ENCODE assay signal across 8 cellular contexts in the genomic region with DNA sequence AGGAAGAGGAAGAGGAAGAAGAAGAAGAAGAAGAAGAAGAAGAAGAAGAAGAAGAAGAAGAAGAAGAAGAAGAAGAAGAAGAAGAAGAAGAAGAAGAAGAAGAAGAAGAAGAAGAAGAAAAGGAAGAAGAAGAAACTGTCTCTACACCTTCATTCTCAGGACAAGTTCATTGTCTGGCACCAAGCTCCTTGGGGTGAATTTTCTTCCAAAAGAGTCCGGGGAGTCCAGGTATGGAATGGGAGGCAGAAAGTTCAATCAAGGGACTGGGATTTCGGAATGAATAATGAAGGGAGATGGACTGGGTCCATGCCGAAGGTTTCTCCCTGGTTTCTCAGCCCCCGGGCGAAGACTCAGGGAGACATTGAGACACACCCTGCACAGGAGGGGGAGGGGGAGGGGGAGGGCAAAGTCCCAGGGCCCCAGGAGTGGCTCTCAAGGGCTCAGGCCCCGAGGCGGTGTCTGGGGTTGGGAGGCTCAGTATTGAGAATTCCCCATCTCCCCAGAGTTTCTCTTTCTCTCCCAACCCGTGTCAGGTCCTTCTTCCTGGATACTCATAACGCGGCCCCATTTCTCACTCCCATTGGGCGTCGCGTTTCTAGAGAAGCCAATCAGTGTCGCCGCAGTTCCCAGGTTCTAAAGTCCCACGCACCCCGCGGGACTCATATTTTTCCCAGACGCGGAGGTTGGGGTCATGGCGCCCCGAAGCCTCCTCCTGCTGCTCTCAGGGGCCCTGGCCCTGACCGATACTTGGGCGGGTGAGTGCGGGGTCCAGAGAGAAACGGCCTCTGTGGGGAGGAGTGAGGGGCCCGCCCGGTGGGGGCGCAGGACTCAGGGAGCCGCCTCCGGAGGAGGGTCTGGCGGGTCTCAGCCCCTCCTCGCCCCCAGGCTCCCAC. TPM values are rescaled to one million over a fixed set of nuclear protein-coding genes. Genes with fewer than 3 reads are reported as not detected.
A peak's percentile ranks its signal among the peaks of the same experiment; 100 is the strongest.
DNase-seq lines count a peak whose midpoint lies in the region; ATAC-seq and TF ChIP-seq lines count a peak whose summit lies in the region.

A gene (plus strand): TSS at position 662 of the 893 bp plus-strand sequence. CDS start 30 bp downstream, at position 692.

- peaks cover 37% of the 10 kb centered on the region for H3K36me3 ChIP-seq in effector memory CD4-positive, alpha-beta T cell (ENCODE audit: control insufficient read depth, insufficient read depth, low read length)

- peaks cover 38% of the 10 kb centered on the region for H3K4me1 ChIP-seq in effector memory CD4-positive, alpha-beta T cell (ENCODE audit: control insufficient read depth, insufficient read depth, low read length, poor library complexity, severe bottlenecking)

- TF ChIP-seq POLR2A in GM18505 (IDR thresholded peaks at IDR 0.05; ENCODE audit: borderline replicate concordance, extremely low read depth, insufficient read depth, insufficient read length) = peak; percentile 83

- no peaks in the 10 kb centered on the region for H3K9me3 ChIP-seq in effector memory CD4-positive, alpha-beta T cell (ENCODE audit: control insufficient read depth, low read length)

- ATAC-seq in GM18505 (IDR thresholded peaks at IDR 0.05; ENCODE audit: unreplicated experiment) (peak; percentile 79), HG02852 (IDR thresholded peaks at IDR 0.05; ENCODE audit: unreplicated experiment) (peak; percentile 90)

- POLR2A ChIA-PET in activated CD8-positive, alpha-beta memory T cell treated with anti-CD3 and anti-CD28 coated beads for 36 hours (lab: Charles Lee) = interaction anchor here (1.3 kb wide), 1 partner anchor 14 kb away, joined by 5 read pairs; no protein-coding TSS in a partner anchor

- CTCF ChIA-PET in activated CD8-positive, alpha-beta memory T cell treated with anti-CD3 and anti-CD28 coated beads for 36 hours (lab: Charles Lee) = interaction anchor here (0.7 to 1.5 kb wide), 3 partner anchors 11 to 17 kb away, joined by 3 to 4 read pairs (median 3); no protein-coding TSS in a partner anchor

- no peaks in the 10 kb centered on the region for H3K27me3 ChIP-seq in effector memory CD4-positive, alpha-beta T cell (replicated peaks; ENCODE audit: control insufficient read depth, insufficient read depth, low read length, poor library complexity, severe bottlenecking)

- peak within 1 kb of the TSS; percentile 99 for H3K27ac ChIP-seq in effector memory CD4-positive, alpha-beta T cell (ENCODE audit: insufficient read depth, low read length, poor library complexity, severe bottlenecking)

- DNase-seq in NCI-H345 treated with DMSO at 0.1 percent for 48 hours (lab: John Stamatoyannopoulos, UW; ENCODE audit: unreplicated experiment) (peak; percentile 33), medulla oblongata (ENCODE audit: extremely low spot score) (peak; percentile 98), KBM-7 (no peak)
- DNase-seq in effector memory CD4-positive, alpha-beta T cell = peak; percentile 78 to 87 (median 85)
- peak; percentile 63 to 75 (median 73) for DNase-seq in stimulated activated CD4-positive, alpha-beta T cell treated with anti-CD3 and anti-CD28 coated beads, TNF-alpha, amount 100 ng/mL, for 24 hours (ENCODE audit: low read depth in 3 of 3)

- in situ Hi-C loops in KBM-7 (cut with MboI; ENCODE audit: low pct_unique_long_range_greater_than_20kb, low sequenced_read_pairs) = no loop called here

- peak within 1 kb of the TSS; percentile 95 for H3K4me3 ChIP-seq in effector memory CD4-positive, alpha-beta T cell (ENCODE audit: insufficient read depth, low read depth, low read length, poor library complexity, severe bottlenecking)

RNA-seq across cellular contexts. Expression of the gene that starts here (rescaled TPM):
- 100 to 1,000 TPM; 135 to 136 TPM for total RNA-seq in activated CD8-positive, alpha-beta memory T cell treated with anti-CD3 and anti-CD28 coated beads for 36 hours
